In genomic region chr6:11350294-11350693, GRCh38 we compare ENCODE assay signal across 1 cellular context.
TF ChIP-seq lines count a peak whose summit lies in the region.

No MANE protein-coding gene starts in this region.

TF ChIP-seq in GM23338, 12 proteins besides CTCF, POLR2A, EP300 and RAD21 (continued from another document):
- TF ChIP-seq, protein P1, sequence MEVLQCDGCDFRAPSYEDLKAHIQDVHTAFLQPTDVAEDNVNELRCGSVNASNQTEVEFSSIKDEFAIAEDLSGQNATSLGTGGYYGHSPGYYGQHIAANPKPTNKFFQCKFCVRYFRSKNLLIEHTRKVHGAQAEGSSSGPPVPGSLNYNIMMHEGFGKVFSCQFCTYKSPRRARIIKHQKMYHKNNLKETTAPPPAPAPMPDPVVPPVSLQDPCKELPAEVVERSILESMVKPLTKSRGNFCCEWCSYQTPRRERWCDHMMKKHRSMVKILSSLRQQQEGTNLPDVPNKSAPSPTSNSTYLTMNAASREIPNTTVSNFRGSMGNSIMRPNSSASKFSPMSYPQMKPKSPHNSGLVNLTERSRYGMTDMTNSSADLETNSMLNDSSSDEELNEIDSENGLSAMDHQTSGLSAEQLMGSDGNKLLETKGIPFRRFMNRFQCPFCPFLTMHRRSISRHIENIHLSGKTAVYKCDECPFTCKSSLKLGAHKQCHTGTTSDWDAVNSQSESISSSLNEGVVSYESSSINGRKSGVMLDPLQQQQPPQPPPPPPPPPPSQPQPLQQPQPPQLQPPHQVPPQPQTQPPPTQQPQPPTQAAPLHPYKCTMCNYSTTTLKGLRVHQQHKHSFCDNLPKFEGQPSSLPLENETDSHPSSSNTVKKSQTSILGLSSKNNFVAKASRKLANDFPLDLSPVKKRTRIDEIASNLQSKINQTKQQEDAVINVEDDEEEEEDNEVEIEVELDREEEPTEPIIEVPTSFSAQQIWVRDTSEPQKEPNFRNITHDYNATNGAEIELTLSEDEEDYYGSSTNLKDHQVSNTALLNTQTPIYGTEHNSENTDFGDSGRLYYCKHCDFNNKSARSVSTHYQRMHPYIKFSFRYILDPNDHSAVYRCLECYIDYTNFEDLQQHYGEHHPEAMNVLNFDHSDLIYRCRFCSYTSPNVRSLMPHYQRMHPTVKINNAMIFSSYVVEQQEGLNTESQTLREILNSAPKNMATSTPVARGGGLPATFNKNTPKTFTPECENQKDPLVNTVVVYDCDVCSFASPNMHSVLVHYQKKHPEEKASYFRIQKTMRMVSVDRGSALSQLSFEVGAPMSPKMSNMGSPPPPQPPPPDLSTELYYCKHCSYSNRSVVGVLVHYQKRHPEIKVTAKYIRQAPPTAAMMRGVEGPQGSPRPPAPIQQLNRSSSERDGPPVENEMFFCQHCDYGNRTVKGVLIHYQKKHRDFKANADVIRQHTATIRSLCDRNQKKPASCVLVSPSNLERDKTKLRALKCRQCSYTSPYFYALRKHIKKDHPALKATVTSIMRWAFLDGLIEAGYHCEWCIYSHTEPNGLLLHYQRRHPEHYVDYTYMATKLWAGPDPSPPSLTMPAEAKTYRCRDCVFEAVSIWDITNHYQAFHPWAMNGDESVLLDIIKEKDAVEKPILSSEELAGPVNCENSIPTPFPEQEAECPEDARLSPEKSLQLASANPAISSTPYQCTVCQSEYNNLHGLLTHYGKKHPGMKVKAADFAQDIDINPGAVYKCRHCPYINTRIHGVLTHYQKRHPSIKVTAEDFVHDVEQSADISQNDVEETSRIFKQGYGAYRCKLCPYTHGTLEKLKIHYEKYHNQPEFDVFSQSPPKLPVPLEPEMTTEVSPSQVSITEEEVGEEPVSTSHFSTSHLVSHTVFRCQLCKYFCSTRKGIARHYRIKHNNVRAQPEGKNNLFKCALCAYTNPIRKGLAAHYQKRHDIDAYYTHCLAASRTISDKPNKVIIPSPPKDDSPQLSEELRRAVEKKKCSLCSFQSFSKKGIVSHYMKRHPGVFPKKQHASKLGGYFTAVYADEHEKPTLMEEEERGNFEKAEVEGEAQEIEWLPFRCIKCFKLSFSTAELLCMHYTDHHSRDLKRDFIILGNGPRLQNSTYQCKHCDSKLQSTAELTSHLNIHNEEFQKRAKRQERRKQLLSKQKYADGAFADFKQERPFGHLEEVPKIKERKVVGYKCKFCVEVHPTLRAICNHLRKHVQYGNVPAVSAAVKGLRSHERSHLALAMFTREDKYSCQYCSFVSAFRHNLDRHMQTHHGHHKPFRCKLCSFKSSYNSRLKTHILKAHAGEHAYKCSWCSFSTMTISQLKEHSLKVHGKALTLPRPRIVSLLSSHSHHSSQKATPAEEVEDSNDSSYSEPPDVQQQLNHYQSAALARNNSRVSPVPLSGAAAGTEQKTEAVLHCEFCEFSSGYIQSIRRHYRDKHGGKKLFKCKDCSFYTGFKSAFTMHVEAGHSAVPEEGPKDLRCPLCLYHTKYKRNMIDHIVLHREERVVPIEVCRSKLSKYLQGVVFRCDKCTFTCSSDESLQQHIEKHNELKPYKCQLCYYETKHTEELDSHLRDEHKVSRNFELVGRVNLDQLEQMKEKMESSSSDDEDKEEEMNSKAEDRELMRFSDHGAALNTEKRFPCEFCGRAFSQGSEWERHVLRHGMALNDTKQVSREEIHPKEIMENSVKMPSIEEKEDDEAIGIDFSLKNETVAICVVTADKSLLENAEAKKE (CRISPR knock-in tag; IDR thresholded peaks at IDR 0.05): no peak
- no peak for TF ChIP-seq ZNF114 (CRISPR knock-in tag; IDR thresholded peaks at IDR 0.05)
- TF ChIP-seq JUNB (IDR thresholded peaks at IDR 0.05; ENCODE audit: unreplicated experiment): no peak
- TF ChIP-seq CREB1 (CRISPR knock-in tag; IDR thresholded peaks at IDR 0.05; ENCODE audit: low read depth): no peak
- TF ChIP-seq EZH2phosphoT487 (IDR thresholded peaks at IDR 0.05; ENCODE audit: unreplicated experiment): no peak
- TF ChIP-seq ZNF331 (CRISPR knock-in tag; IDR thresholded peaks at IDR 0.05; ENCODE audit: low read depth): no peak
- TF ChIP-seq EZH2 (IDR thresholded peaks at IDR 0.05; ENCODE audit: low read depth, unreplicated experiment): no peak
- no peak for TF ChIP-seq STAT1 (IDR thresholded peaks at IDR 0.05; ENCODE audit: unreplicated experiment)
- TF ChIP-seq NANOG (IDR thresholded peaks at IDR 0.05; ENCODE audit: borderline replicate concordance): no peak
